ENCODE assay signal across 1 cellular context in the genomic region with DNA sequence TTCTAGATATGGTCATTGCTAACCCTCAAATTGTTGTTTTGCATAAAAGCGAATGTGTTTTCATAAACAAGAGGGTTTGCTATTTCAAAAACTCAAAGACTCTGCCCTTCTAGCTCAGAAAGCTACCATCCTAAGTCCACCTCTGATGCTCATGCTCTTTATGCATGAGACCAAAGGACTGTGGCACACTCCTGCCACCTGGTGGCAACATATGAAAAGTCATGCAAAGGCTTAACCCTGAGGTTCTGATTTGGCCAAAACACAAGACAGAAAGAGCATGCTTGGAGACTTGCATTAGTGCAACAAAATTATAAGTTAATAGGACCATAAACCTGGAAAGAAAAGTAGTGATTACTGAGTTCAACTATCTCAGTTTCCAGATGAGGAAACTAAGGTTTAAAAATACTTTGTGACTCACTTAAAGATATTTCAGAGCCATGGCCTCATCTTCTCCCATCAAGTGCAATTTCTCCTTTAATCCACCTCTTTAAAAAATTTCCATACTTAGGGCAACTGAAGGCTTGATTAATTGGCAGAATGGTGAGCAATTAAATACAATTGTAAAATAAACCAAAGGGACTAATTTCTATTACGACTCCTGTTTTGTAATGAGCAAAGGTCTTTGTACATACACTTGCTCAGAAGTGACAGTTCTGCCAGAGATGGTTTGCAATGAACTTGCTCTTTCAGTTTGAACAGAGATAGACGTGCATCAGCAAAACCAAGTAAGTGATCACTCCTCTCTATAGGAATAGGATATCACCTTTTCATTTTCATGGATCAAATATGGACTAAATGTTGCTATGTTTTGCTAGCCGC.
TF ChIP-seq lines count a peak whose summit lies in the region.

No MANE protein-coding gene starts in this region.

TF ChIP-seq in HCT116, 20 proteins besides CTCF, POLR2A, EP300 and RAD21 (continued from another document):
- 0 out of 2 replicates have a peak, but pooled peaks have one; percentile 7 for TF ChIP-seq FOSL1 (IDR thresholded peaks at IDR 0.05; ENCODE audit: low read depth)
- TF ChIP-seq ZFX (IDR thresholded peaks at IDR 0.05): no peak
- no peak for TF ChIP-seq TCF7L2 (IDR thresholded peaks at IDR 0.05; ENCODE audit: borderline replicate concordance, extremely low read depth, insufficient read depth, insufficient read length)
- TF ChIP-seq, protein P1, sequence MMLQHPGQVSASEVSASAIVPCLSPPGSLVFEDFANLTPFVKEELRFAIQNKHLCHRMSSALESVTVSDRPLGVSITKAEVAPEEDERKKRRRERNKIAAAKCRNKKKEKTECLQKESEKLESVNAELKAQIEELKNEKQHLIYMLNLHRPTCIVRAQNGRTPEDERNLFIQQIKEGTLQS (IDR thresholded peaks at IDR 0.05): no peak
- TF ChIP-seq, protein P2, sequence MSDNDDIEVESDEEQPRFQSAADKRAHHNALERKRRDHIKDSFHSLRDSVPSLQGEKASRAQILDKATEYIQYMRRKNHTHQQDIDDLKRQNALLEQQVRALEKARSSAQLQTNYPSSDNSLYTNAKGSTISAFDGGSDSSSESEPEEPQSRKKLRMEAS (IDR thresholded peaks at IDR 0.05): peak; percentile 32; the same call in 1 of the 2 replicates
- TF ChIP-seq CEBPB (IDR thresholded peaks at IDR 0.05; ENCODE audit: low read depth): no peak
- peak; percentile 10; the same call in 1 of the 2 replicates for TF ChIP-seq JUND (IDR thresholded peaks at IDR 0.05)
- peak; percentile 7; the same call in 1 of the 2 replicates for TF ChIP-seq SP1 (IDR thresholded peaks at IDR 0.05; ENCODE audit: low read depth)
- TF ChIP-seq SRF (IDR thresholded peaks at IDR 0.05; ENCODE audit: low read depth): no peak
TF ChIP-seq in HCT116: peak in this region for 5.
